In genomic region chr20:58550661-58551060, GRCh38 we compare ENCODE assay signal across 18 cellular contexts. TPM values are rescaled to one million over a fixed set of nuclear protein-coding genes. Genes with fewer than 3 reads are reported as not detected.
DNase-seq lines count a peak whose midpoint lies in the region; ATAC-seq and TF ChIP-seq lines count a peak whose summit lies in the region.
"Had no signal": no experiment of that assay in that cellular context is flagged by ENCODE, and none has a peak within 500 bp of the region (broad histone marks: within the 10 kb centered on the region; RNA-seq: fewer than 3 reads in every experiment).

No MANE protein-coding gene starts in this region.

- ATAC-seq in HG03097 (IDR thresholded peaks at IDR 0.05; ENCODE audit: low FRiP score, unreplicated experiment) = no peak
- ATAC-seq: activated T-cell treated with anti-CD3 and anti-CD28 coated beads, Interleukin-2, amount 50 U/mL, for 4 hours; body of pancreas; esophagus mucosa; natural killer cell treated with Interleukin-12 subunit alpha and Interleukin-12 subunit beta and Interleukin-15 and Interleukin-18, amount 100 ng/mL, for 72 hours had no signal

- no peak overlapping the region for H3K9ac ChIP-seq in endodermal cell (ENCODE audit: extremely low read depth, low read length, poor library complexity, severe bottlenecking)

- H3K36me3 ChIP-seq in endodermal cell (ENCODE audit: control insufficient read depth, insufficient read depth, low read length) (no peaks in the 10 kb centered on the region), osteoblast (ENCODE audit: insufficient read depth, low read length) (peaks cover 12% of the 10 kb centered on the region)

- no peaks in the 10 kb centered on the region for H4K20me1 ChIP-seq in osteoblast (ENCODE audit: insufficient read depth, low read length)

- H3K4me3 Mint-ChIP-seq in endodermal cell = no peak overlapping the region
- H3K4me3 Mint-ChIP-seq: activated B cell treated with CpG ODN at 0.5 μM for 24 hours; activated T-cell treated with anti-CD3 and anti-CD28 coated beads, Interleukin-2, amount 50 U/mL, for 4 hours; CD4-positive, CD25-positive, alpha-beta regulatory T cell; natural killer cell treated with Interleukin-12 subunit alpha and Interleukin-12 subunit beta and Interleukin-15 and Interleukin-18, amount 100 ng/mL, for 72 hours had no signal

- H3K4me1 Mint-ChIP-seq in endodermal cell = peaks cover 41% of the 10 kb centered on the region
- H3K4me1 Mint-ChIP-seq: activated B cell treated with CpG ODN at 0.5 μM for 24 hours; CD4-positive, CD25-positive, alpha-beta regulatory T cell had no signal

- H3K4me2 ChIP-seq in osteoblast (ENCODE audit: insufficient read depth, low read length) = peak overlapping the region; percentile 50

- H3K27me3 ChIP-seq in endodermal cell (ENCODE audit: control insufficient read depth, insufficient read depth, low read length, poor library complexity, severe bottlenecking) = no peaks in the 10 kb centered on the region
- no peaks in the 10 kb centered on the region for H3K27me3 ChIP-seq in osteoblast (ENCODE audit: insufficient read depth, low read length)
- H3K27me3 ChIP-seq: body of pancreas had no signal

- H3K9me3 ChIP-seq in endodermal cell (ENCODE audit: control insufficient read depth, low read length) (no peaks in the 10 kb centered on the region), osteoblast (ENCODE audit: low read depth, low read length) (no peaks in the 10 kb centered on the region)
- H3K9me3 ChIP-seq: body of pancreas had no signal

- TF ChIP-seq CTCF in endodermal cell (conservative IDR thresholded peaks at IDR 0.05) = no peak
- no peak for TF ChIP-seq CTCF in osteoblast (IDR thresholded peaks at IDR 0.05; ENCODE audit: extremely low read depth, low read depth, low read length)

- H3K4me3 ChIP-seq in endodermal cell (ENCODE audit: low read length) (no peak overlapping the region), osteoblast (ENCODE audit: insufficient read depth, low read length) (no peak overlapping the region)
- H3K4me3 ChIP-seq: body of pancreas had no signal

- 93 to 98% methylated on average over 8 to 9 of the region's 10 CpGs for WGBS in endodermal cell (ENCODE audit: insufficient coverage in 1 of 2, insufficient read length in 1 of 2), 2 experiments

- no peak overlapping the region for H2AFZ ChIP-seq in osteoblast (ENCODE audit: low read length)

- no peak overlapping the region for H3K27ac Mint-ChIP-seq in endodermal cell
- H3K27ac Mint-ChIP-seq: activated B cell treated with CpG ODN at 0.5 μM for 24 hours; CD4-positive, CD25-positive, alpha-beta regulatory T cell; natural killer cell treated with Interleukin-12 subunit alpha and Interleukin-12 subunit beta and Interleukin-15 and Interleukin-18, amount 100 ng/mL, for 72 hours had no signal

- DNase-seq in AG20443 (ENCODE audit: low spot score) (peak; percentile 79), RPMI7951 (ENCODE audit: low read depth) (peak; percentile 94), endodermal cell (peak; percentile 15), osteoblast (ENCODE audit: insufficient read length, low spot score, missing footprints) (peak; percentile 95), iPS-NIHi11 (ENCODE audit: low spot score) (no peak), DMS79 (lab: John Stamatoyannopoulos, UW) (no peak), NCI-H748 (lab: John Stamatoyannopoulos, UW; ENCODE audit: unreplicated experiment) (no peak)
- DNase-seq: activated B cell treated with CpG ODN at 0.5 μM for 24 hours; activated T-cell treated with anti-CD3 and anti-CD28 coated beads, Interleukin-2, amount 50 U/mL, for 4 hours; CD4-positive, CD25-positive, alpha-beta regulatory T cell; GOT3; NCI-H1092 treated with DMSO at 0.1 percent for 48 hours; NCI-H524; Right ventricle myocardium superior had no signal

- peaks cover 10% of the 10 kb centered on the region for H3K4me1 ChIP-seq in endodermal cell (ENCODE audit: control insufficient read depth, insufficient read depth, low read length)
- peaks cover 82% of the 10 kb centered on the region for H3K4me1 ChIP-seq in osteoblast (ENCODE audit: insufficient read depth, low read length)
- H3K4me1 ChIP-seq: body of pancreas had no signal

- peaks cover 15% of the 10 kb centered on the region for H3K27me3 Mint-ChIP-seq in endodermal cell (ENCODE audit: insufficient read depth)

- H3K36me3 Mint-ChIP-seq in endodermal cell (ENCODE audit: low read depth) = peaks cover 7% of the 10 kb centered on the region
- H3K36me3 Mint-ChIP-seq: CD4-positive, CD25-positive, alpha-beta regulatory T cell; natural killer cell treated with Interleukin-12 subunit alpha and Interleukin-12 subunit beta and Interleukin-15 and Interleukin-18, amount 100 ng/mL, for 72 hours had no signal

- H3K79me2 ChIP-seq in osteoblast (ENCODE audit: insufficient read depth, low read length) = no peaks in the 10 kb centered on the region

- H3K9me3 Mint-ChIP-seq in endodermal cell = peaks cover 3% of the 10 kb centered on the region
- H3K9me3 Mint-ChIP-seq: activated B cell treated with CpG ODN at 0.5 μM for 24 hours; activated T-cell treated with anti-CD3 and anti-CD28 coated beads, Interleukin-2, amount 50 U/mL, for 4 hours; CD4-positive, CD25-positive, alpha-beta regulatory T cell; natural killer cell treated with Interleukin-12 subunit alpha and Interleukin-12 subunit beta and Interleukin-15 and Interleukin-18, amount 100 ng/mL, for 72 hours had no signal

- H3K27ac ChIP-seq in endodermal cell (ENCODE audit: low read depth, low read length) (no peak overlapping the region), osteoblast (ENCODE audit: low read depth, low read length) (peak overlapping the region; percentile 93)
- H3K27ac ChIP-seq: body of pancreas had no signal

RNA-seq across cellular contexts. Expression of gene APCDD1L, which starts 35.5 kb away (rescaled TPM):
- total RNA-seq in RPMI7951 (2014; rRNA removed; shearing (Covaris generic)) = 122 and 149 TPM in 2 replicates
- total RNA-seq in endodermal cell (1 to 10 TPM; 6.4 TPM), osteoblast (16.3 and 16.5 TPM in 2 replicates)
- polyA plus RNA-seq in endodermal cell (2013, experiment 1 of 2) = 0.78 TPM
- 1.1 TPM for polyA plus RNA-seq in endodermal cell (2013, experiment 2 of 2)
- total RNA-seq: activated B cell treated with CpG ODN at 0.5 μM for 24 hours; activated T-cell treated with anti-CD3 and anti-CD28 coated beads, Interleukin-2, amount 50 U/mL, for 4 hours; CD4-positive, CD25-positive, alpha-beta regulatory T cell; natural killer cell treated with Interleukin-12 subunit alpha and Interleukin-12 subunit beta and Interleukin-15 and Interleukin-18, amount 100 ng/mL, for 72 hours had no signal

Comparison
In these comparisons a context has a peak if more than half of its experiments do, and no peak if none do; other contexts are left out.
1. DNase-seq: peak in AG20443 (single experiment), RPMI7951 (single experiment), endodermal cell (single experiment) and osteoblast (single experiment); none in iPS-NIHi11 (single experiment), DMS79 (single experiment) and NCI-H748 (single experiment).